ENCODE assay signal across 11 cellular contexts in the genomic region with DNA sequence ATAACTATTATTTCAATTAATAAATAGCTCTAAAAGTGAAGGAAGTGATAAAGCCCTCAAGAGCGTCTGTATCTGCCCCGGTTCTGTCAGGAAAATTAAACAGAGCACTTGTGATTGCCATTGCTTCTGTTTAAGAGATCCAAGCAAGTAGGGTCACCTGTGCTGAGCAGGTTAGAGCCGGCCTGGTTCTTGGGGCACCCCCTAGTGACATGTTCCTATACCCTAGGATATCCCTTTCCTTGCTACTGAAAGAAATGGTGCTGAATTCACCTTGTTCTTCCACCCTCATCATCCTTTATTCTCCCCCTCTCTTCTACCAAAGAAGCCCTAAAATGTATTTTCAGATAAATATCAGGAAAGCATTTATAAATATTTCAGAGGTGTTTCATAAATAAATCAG.
A peak's percentile ranks its signal among the peaks of the same experiment; 100 is the strongest.
DNase-seq lines count a peak whose midpoint lies in the region; ATAC-seq and TF ChIP-seq lines count a peak whose summit lies in the region.
"Had no signal": no experiment of that assay in that cellular context is flagged by ENCODE, and none has a peak within 500 bp of the region (broad histone marks: within the 10 kb centered on the region; RNA-seq: fewer than 3 reads in every experiment).

No MANE protein-coding gene starts in this region.

- H3K4me1 Mint-ChIP-seq in activated naive CD8-positive, alpha-beta T cell treated with anti-CD3 and anti-CD28 coated beads, Interleukin-2, amount 10 ng/mL, durations not matched to agents 7 days and 5 days: peaks cover 18% of the 10 kb centered on the region
- peaks cover 39% of the 10 kb centered on the region for H3K4me1 Mint-ChIP-seq in activated naive CD8-positive, alpha-beta T cell treated with anti-CD3 and anti-CD28 coated beads for 36 hours
- H3K4me1 Mint-ChIP-seq in chondrocyte (ENCODE audit: low read depth): peaks cover 4% of the 10 kb centered on the region

- H3K36me3 Mint-ChIP-seq in activated naive CD8-positive, alpha-beta T cell treated with anti-CD3 and anti-CD28 coated beads, Interleukin-2, amount 10 ng/mL, durations not matched to agents 7 days and 5 days: no peaks in the 10 kb centered on the region
- no peaks in the 10 kb centered on the region for H3K36me3 Mint-ChIP-seq in activated naive CD8-positive, alpha-beta T cell treated with anti-CD3 and anti-CD28 coated beads for 36 hours
- H3K36me3 Mint-ChIP-seq in chondrocyte (ENCODE audit: low read depth): no peaks in the 10 kb centered on the region

- H3K4me1 ChIP-seq in RWPE2 (ENCODE audit: insufficient read depth, poor library complexity, severe bottlenecking): no peaks in the 10 kb centered on the region

- H3K9me3 Mint-ChIP-seq in activated naive CD8-positive, alpha-beta T cell treated with anti-CD3 and anti-CD28 coated beads, Interleukin-2, amount 10 ng/mL, durations not matched to agents 7 days and 5 days: no peaks in the 10 kb centered on the region
- no peaks in the 10 kb centered on the region for H3K9me3 Mint-ChIP-seq in activated naive CD8-positive, alpha-beta T cell treated with anti-CD3 and anti-CD28 coated beads for 36 hours
- no peaks in the 10 kb centered on the region for H3K9me3 Mint-ChIP-seq in chondrocyte (ENCODE audit: low read depth)

- peak; percentile 65 for ATAC-seq in activated naive CD8-positive, alpha-beta T cell treated with anti-CD3 and anti-CD28 coated beads, Interleukin-2, amount 10 ng/mL, durations not matched to agents 7 days and 5 days (ENCODE audit: low read depth)
- peak; percentile 60; the same call in 2 of the 3 replicates for ATAC-seq in RWPE2 (ENCODE audit: low read depth)
- no peak for ATAC-seq in GM18517 (IDR thresholded peaks at IDR 0.05; ENCODE audit: unreplicated experiment)

- no peak overlapping the region for H3K4me3 Mint-ChIP-seq in activated naive CD8-positive, alpha-beta T cell treated with anti-CD3 and anti-CD28 coated beads, Interleukin-2, amount 10 ng/mL, durations not matched to agents 7 days and 5 days
- H3K4me3 Mint-ChIP-seq in activated naive CD8-positive, alpha-beta T cell treated with anti-CD3 and anti-CD28 coated beads for 36 hours: no peak overlapping the region
- H3K4me3 Mint-ChIP-seq in chondrocyte (ENCODE audit: unreplicated experiment): no peak overlapping the region

- DNase-seq in activated naive CD8-positive, alpha-beta T cell treated with anti-CD3 and anti-CD28 coated beads, Interleukin-2, amount 10 ng/mL, durations not matched to agents 7 days and 5 days: no peak
- DNase-seq in activated naive CD8-positive, alpha-beta T cell treated with anti-CD3 and anti-CD28 coated beads for 36 hours: no peak
- no peak for DNase-seq in RWPE2 (ENCODE audit: low spot score)
- no peak for DNase-seq in chondrocyte (ENCODE audit: low spot score)
- DNase-seq in stimulated activated CD4-positive, alpha-beta T cell treated with anti-CD3 and anti-CD28 coated beads, TNF-alpha, amount 100 ng/mL, for 4 hours (ENCODE audit: low read depth in 3 of 3): peak in 2 of 3 experiments; percentile 4 to 21
- no peak for DNase-seq in H4 (ENCODE audit: low spot score)
- DNase-seq in hypothalamus (lab: John Stamatoyannopoulos, UW): no peak
- DNase-seq: amygdala, NCI-H345 had no signal

- no peak overlapping the region for H3K4me3 ChIP-seq in RWPE2 (ENCODE audit: severe bottlenecking)
- H3K4me3 ChIP-seq: skin epidermis had no signal

- POLR2A ChIA-PET in activated naive CD8-positive, alpha-beta T cell treated with anti-CD3 and anti-CD28 coated beads, Interleukin-2, amount 10 ng/mL, durations not matched to agents 7 days and 5 days (lab: Charles Lee): no interaction called here

- peak; percentile 51 for TF ChIP-seq CTCF in RWPE2 (IDR thresholded peaks at IDR 0.05; ENCODE audit: poor library complexity, severe bottlenecking)
- TF ChIP-seq CTCF in chondrocyte (IDR thresholded peaks at IDR 0.05): peak; percentile 26

- no peaks in the 10 kb centered on the region for H3K27me3 ChIP-seq in RWPE2 (ENCODE audit: insufficient read depth, poor library complexity, severe bottlenecking)

- no peak overlapping the region for H3K27ac Mint-ChIP-seq in activated naive CD8-positive, alpha-beta T cell treated with anti-CD3 and anti-CD28 coated beads, Interleukin-2, amount 10 ng/mL, durations not matched to agents 7 days and 5 days
- no peak overlapping the region for H3K27ac Mint-ChIP-seq in activated naive CD8-positive, alpha-beta T cell treated with anti-CD3 and anti-CD28 coated beads for 36 hours
- H3K27ac Mint-ChIP-seq in chondrocyte (ENCODE audit: unreplicated experiment): no peak overlapping the region

- no peaks in the 10 kb centered on the region for H3K9me3 ChIP-seq in RWPE2 (ENCODE audit: severe bottlenecking)

- H3K27me3 Mint-ChIP-seq in activated naive CD8-positive, alpha-beta T cell treated with anti-CD3 and anti-CD28 coated beads, Interleukin-2, amount 10 ng/mL, durations not matched to agents 7 days and 5 days: peaks cover 8% of the 10 kb centered on the region
- no peaks in the 10 kb centered on the region for H3K27me3 Mint-ChIP-seq in activated naive CD8-positive, alpha-beta T cell treated with anti-CD3 and anti-CD28 coated beads for 36 hours
- peaks cover 2% of the 10 kb centered on the region for H3K27me3 Mint-ChIP-seq in chondrocyte (ENCODE audit: low read depth)

- no peak overlapping the region for H3K27ac ChIP-seq in RWPE2 (ENCODE audit: poor library complexity, severe bottlenecking)
- H3K27ac ChIP-seq: skin epidermis had no signal

- H3K36me3 ChIP-seq in RWPE2 (ENCODE audit: low read depth): no peaks in the 10 kb centered on the region

Comparison
In these comparisons a context has a peak if more than half of its experiments do, and no peak if none do; other contexts are left out.
1. DNase-seq: peak in stimulated activated CD4-positive, alpha-beta T cell treated with anti-CD3 and anti-CD28 coated beads, TNF-alpha, amount 100 ng/mL, for 4 hours (2 of 3); none in activated naive CD8-positive, alpha-beta T cell treated with anti-CD3 and anti-CD28 coated beads, Interleukin-2, amount 10 ng/mL, durations not matched to agents 7 days and 5 days (single experiment), activated naive CD8-positive, alpha-beta T cell treated with anti-CD3 and anti-CD28 coated beads for 36 hours (single experiment), RWPE2 (single experiment), chondrocyte (single experiment), H4 (single experiment) and hypothalamus (0 of 51).